In the genomic region with DNA sequence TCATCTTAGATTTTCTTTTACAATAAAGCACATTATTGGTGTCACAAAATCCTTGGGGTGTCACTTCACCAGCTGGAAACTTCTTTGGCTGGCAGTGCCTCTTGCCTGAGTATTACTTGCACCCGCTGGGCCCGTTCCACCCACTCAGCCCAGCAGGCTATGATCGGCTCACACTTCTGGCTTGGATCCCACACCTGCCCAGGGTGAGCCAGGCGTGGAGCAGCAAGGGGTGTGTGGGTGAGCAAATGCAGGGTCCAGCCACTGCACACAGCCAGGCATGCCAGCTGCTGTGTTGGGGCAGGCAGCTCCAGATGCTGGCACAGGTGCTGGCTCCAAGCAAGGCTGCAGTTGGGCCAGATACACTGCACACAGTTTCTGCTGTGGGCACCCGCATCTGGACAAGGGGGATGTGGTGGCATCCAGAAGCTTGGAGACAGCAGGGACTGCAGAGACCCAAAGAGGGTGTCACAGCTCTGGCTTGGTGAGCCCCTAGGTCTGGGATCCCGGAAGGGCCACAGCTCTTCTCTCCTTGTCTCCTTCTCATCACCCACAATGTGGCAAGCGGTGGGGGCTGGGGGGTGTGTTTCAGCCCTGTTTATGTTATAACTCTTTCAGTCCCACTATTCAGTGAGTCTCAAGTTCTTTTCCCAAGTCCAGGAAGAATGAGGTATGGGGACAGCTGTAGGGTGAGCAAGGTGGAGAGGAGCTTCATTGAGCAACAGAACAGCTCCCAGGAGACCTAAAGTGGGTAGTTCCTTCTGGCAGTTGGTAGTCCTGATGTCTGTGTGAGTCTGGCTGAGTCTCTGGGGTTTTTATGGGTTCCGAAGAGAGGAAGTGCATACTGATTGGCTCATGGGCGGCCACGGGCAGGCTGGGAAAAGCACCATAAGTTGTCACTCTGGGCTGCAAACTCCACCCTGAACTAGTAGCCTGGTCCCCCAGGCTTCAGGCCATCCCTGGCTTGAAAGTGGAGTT, we compare ENCODE assay signal across 12 cellular contexts. TPM values are rescaled to one million over a fixed set of nuclear protein-coding genes. Genes with fewer than 3 reads are reported as not detected.
A peak's percentile ranks its signal among the peaks of the same experiment; 100 is the strongest.
DNase-seq lines count a peak whose midpoint lies in the region; ATAC-seq and TF ChIP-seq lines count a peak whose summit lies in the region.
"Had no signal": no experiment of that assay in that cellular context is flagged by ENCODE, and none has a peak within 500 bp of the region (broad histone marks: within the 10 kb centered on the region; RNA-seq: fewer than 3 reads in every experiment).

No MANE protein-coding gene starts in this region.

- no peak overlapping the region for H3K23ac ChIP-seq in mesenchymal stem cell (ENCODE audit: low read length in 2 of 2)

- no peak overlapping the region for H2BK5ac ChIP-seq in mesenchymal stem cell (ENCODE audit: low read depth, low read length, poor library complexity, severe bottlenecking)

- no peaks in the 10 kb centered on the region for H3K79me1 ChIP-seq in mesenchymal stem cell (replicated peaks; ENCODE audit: low read length, poor library complexity, severe bottlenecking)

- ATAC-seq in GM21619 (IDR thresholded peaks at IDR 0.05; ENCODE audit: unreplicated experiment) (peak; percentile 24), left lung (peak; percentile 22), left colon (no peak), GM21423 (IDR thresholded peaks at IDR 0.05; ENCODE audit: unreplicated experiment) (no peak)

- H3K4me2 ChIP-seq in mesenchymal stem cell (ENCODE audit: low read length, poor library complexity, severe bottlenecking), result no peak overlapping the region

- H3K4me1 ChIP-seq in left lung, result peaks cover 0 to 7% of the 10 kb centered on the region in 2 donors
- no peaks in the 10 kb centered on the region for H3K4me1 ChIP-seq in mesenchymal stem cell (ENCODE audit: control insufficient read depth, insufficient read depth, low read depth, low read length)
- H3K4me1 ChIP-seq in sigmoid colon, result no peaks in the 10 kb centered on the region

- H4K8ac ChIP-seq in mesenchymal stem cell (ENCODE audit: low read length), result no peak overlapping the region

- intact Hi-C loops in left lung (cut with DNase I), result no loop called here
- intact Hi-C loops in left colon (cut with DNase I, micrococcal nuclease), result no loop called here
- intact Hi-C loops in sigmoid colon (cut with DNase I), result no loop called here

- H3K4me3 ChIP-seq in GM12865 (ENCODE audit: low read depth, low read length), result no peak overlapping the region
- no peak overlapping the region for H3K4me3 ChIP-seq in left lung
- H3K4me3 ChIP-seq in mesenchymal stem cell (ENCODE audit: insufficient read depth in 1 of 2, low read depth in 1 of 2, low read length in 2 of 2), result no peak overlapping the region
- no peak overlapping the region for H3K4me3 ChIP-seq in sigmoid colon
- H3K4me3 ChIP-seq: ovary had no signal

- no peak overlapping the region for H2AFZ ChIP-seq in mesenchymal stem cell (ENCODE audit: low read depth, low read length)

- WGBS in mesenchymal stem cell, result 96% methylated on average over 8 of the region's 10 CpGs
- WGBS in sigmoid colon, 2 donors, result 75 to 86% methylated on average over 10 of the region's 10 CpGs

- H3K14ac ChIP-seq in mesenchymal stem cell (ENCODE audit: low read length in 2 of 2), result no peak overlapping the region

- no peak overlapping the region for H4K91ac ChIP-seq in mesenchymal stem cell (ENCODE audit: low read length)

- DNase-seq in GM12865 (ENCODE audit: low read depth), result peak; percentile 13
- peak; percentile 79 for DNase-seq in NCI-H69 (lab: John Stamatoyannopoulos, UW)
- peak in 1 of 2 donors; percentile 47 for DNase-seq in left lung
- no peak for DNase-seq in mesenchymal stem cell
- DNase-seq in left colon, result no peak
- no peak for DNase-seq in sigmoid colon
- DNase-seq: activated gamma-delta T cell; HFFc6; NK-92 treated with Interleukin-12 subunit alpha and Interleukin-12 subunit beta, amount 100 ng/mL, for 24 hours; ovary had no signal

- no peak overlapping the region for H2BK12ac ChIP-seq in mesenchymal stem cell (ENCODE audit: low read length in 2 of 2)

- H3K27me3 ChIP-seq in left lung (no peaks in the 10 kb centered on the region), mesenchymal stem cell (ENCODE audit: control insufficient read depth in 1 of 2, insufficient read depth in 1 of 2, low read length in 2 of 2) (no peaks in the 10 kb centered on the region), sigmoid colon (no peaks in the 10 kb centered on the region)
- H3K27me3 ChIP-seq: ovary had no signal

- no peak overlapping the region for H2BK15ac ChIP-seq in mesenchymal stem cell (ENCODE audit: low read depth, poor library complexity, severe bottlenecking)

- H2AK5ac ChIP-seq in mesenchymal stem cell (ENCODE audit: low read length, severe bottlenecking), result no peak overlapping the region

- no peaks in the 10 kb centered on the region for H3K9me3 ChIP-seq in left lung
- H3K9me3 ChIP-seq in mesenchymal stem cell (ENCODE audit: control insufficient read depth, low read length), result no peaks in the 10 kb centered on the region
- no peaks in the 10 kb centered on the region for H3K9me3 ChIP-seq in sigmoid colon
- H3K9me3 ChIP-seq: ovary had no signal

- H3K27ac ChIP-seq in left lung (no peak overlapping the region), mesenchymal stem cell (ENCODE audit: low read length, poor library complexity, severe bottlenecking) (no peak overlapping the region), sigmoid colon (no peak overlapping the region)
- H3K27ac ChIP-seq: ovary had no signal

- TF ChIP-seq CTCF in GM12865 (IDR thresholded peaks at IDR 0.05; ENCODE audit: insufficient read depth, low read depth, low read length, missing control alignments), result no peak
- TF ChIP-seq CTCF in left lung (IDR thresholded peaks at IDR 0.05), result no peak
- no peak for TF ChIP-seq CTCF in sigmoid colon (IDR thresholded peaks at IDR 0.05)

- H3K36me3 ChIP-seq in left lung, result no peaks in the 10 kb centered on the region
- no peaks in the 10 kb centered on the region for H3K36me3 ChIP-seq in mesenchymal stem cell (ENCODE audit: control insufficient read depth in 1 of 2, insufficient read depth in 2 of 2, low read depth in 1 of 2, low read length in 2 of 2)
- no peaks in the 10 kb centered on the region for H3K36me3 ChIP-seq in sigmoid colon
- H3K36me3 ChIP-seq: ovary had no signal

- H2BK120ac ChIP-seq in mesenchymal stem cell (ENCODE audit: low read depth, low read length), result no peak overlapping the region

- TF ChIP-seq EP300 in sigmoid colon (IDR thresholded peaks at IDR 0.05), result no peak

- no peak overlapping the region for H3K9ac ChIP-seq in mesenchymal stem cell (ENCODE audit: low read length)

- no peak overlapping the region for H3K4ac ChIP-seq in mesenchymal stem cell (ENCODE audit: low read depth in 1 of 2, low read length in 2 of 2)

- H3K18ac ChIP-seq in mesenchymal stem cell (ENCODE audit: low read depth in 1 of 2, low read length in 2 of 2), result no peak overlapping the region

- no peak for TF ChIP-seq POLR2A in sigmoid colon (IDR thresholded peaks at IDR 0.05)

RNA-seq across cellular contexts. Expression of a gene that starts 25.3 kb away (rescaled TPM):
- total RNA-seq in left lung (10 to 100 TPM; 16.6 to 17.3 TPM), left colon (10 to 100 TPM; 19.4 to 19.8 TPM), sigmoid colon (10 to 100 TPM in 2 of 4 donors, 1 to 10 TPM in 2; 7.2 to 15.0 (median 10.1) TPM)
- 8.0 TPM for polyA plus RNA-seq in mesenchymal stem cell (2013, experiment 1 of 2)
- polyA plus RNA-seq in mesenchymal stem cell (2013, experiment 2 of 2), result 6.4 TPM
- polyA plus RNA-seq in sigmoid colon, result 1 to 10 TPM; 5.4 to 7.8 (median 5.5) TPM

RNA-seq across cellular contexts. Expression of a gene that starts 30.3 kb away (rescaled TPM):
- total RNA-seq in left lung, result 100 to 1,000 TPM; 118 to 153 TPM
- 298 TPM for polyA plus RNA-seq in mesenchymal stem cell (2013, experiment 1 of 2)
- 293 TPM for polyA plus RNA-seq in mesenchymal stem cell (2013, experiment 2 of 2)
- 100 to 1,000 TPM; 121 to 152 TPM for total RNA-seq in left colon
- 100 to 1,000 TPM; 174 to 447 (median 191) TPM for total RNA-seq in sigmoid colon
- polyA plus RNA-seq in sigmoid colon, result 100 to 1,000 TPM; 138 to 203 (median 190) TPM

RNA-seq across cellular contexts. Expression of a gene that starts 42.3 kb away (rescaled TPM):
- total RNA-seq in left lung (10 to 100 TPM; 22.8 to 27.1 TPM), left colon (10 to 100 TPM; 40.8 to 43.6 TPM), sigmoid colon (10 to 100 TPM; 25.0 to 41.5 (median 32.3) TPM)
- 46.6 TPM for polyA plus RNA-seq in mesenchymal stem cell (2013, experiment 1 of 2)
- polyA plus RNA-seq in mesenchymal stem cell (2013, experiment 2 of 2), result 50.5 TPM
- polyA plus RNA-seq in sigmoid colon, result 10 to 100 TPM; 51.7 to 64.0 (median 57.1) TPM

Comparison
In these comparisons a context has a peak if more than half of its experiments do, and no peak if none do; other contexts are left out.
1. DNase-seq: peak in GM12865 (single experiment) and NCI-H69 (single experiment); none in mesenchymal stem cell (single experiment), left colon (0 of 2) and sigmoid colon (single experiment).
2. ATAC-seq: peak in GM21619 (single experiment) and left lung (single experiment); none in left colon (single experiment) and GM21423 (single experiment).